ENCODE assay signal across 1 cellular context in the genomic region with DNA sequence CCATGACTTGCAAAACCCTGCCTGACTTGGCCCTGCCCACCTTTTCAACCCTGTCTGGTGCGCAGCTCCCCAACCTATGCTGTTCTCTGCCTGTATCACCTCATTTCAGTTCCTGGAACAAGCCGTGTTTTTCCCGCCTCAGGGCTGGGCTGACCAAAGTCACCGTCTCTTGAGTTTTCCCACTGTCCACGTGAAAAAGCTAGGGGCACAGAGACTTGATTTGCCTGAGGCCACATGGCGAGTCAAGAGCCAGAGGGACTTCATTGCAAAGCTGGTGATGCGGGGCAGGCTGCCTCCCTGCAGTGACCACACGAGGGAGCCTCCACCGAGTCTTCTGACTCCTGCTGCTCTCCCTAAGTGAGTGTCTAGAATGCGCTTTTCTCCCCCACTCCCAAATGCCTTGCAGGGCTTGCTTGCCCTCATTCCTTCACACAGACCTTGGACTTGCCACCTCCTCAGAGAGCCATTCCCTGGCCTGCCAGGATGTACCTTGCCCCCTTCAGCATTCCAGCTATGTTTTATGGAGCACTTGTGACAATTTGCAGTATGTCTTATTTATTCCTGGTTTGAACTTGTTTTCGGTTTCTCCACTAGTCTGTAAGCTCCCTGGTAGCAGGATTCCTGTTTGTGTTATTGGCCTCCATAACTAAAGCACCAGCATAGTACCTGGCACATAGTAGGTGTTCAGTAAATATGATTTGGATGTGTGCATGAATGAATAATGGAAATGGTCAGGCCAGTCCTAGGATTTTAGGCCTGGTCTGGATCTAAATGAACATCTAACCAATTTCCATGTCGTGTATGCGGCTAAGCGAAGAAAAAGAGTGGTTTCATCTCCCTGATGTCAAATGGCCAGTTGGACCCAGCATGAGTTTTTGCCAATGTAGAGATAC.
TF ChIP-seq lines count a peak whose summit lies in the region.

No MANE protein-coding gene starts in this region.

TF ChIP-seq in HepG2, 621 proteins besides CTCF, POLR2A, EP300 and RAD21 (continued from another document and continues in another):
- TF ChIP-seq, protein P1, sequence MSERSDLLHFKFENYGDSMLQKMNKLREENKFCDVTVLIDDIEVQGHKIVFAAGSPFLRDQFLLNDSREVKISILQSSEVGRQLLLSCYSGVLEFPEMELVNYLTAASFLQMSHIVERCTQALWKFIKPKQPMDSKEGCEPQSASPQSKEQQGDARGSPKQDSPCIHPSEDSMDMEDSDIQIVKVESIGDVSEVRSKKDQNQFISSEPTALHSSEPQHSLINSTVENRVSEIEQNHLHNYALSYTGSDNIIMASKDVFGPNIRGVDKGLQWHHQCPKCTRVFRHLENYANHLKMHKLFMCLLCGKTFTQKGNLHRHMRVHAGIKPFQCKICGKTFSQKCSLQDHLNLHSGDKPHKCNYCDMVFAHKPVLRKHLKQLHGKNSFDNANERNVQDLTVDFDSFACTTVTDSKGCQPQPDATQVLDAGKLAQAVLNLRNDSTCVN (CRISPR knock-in tag; IDR thresholded peaks at IDR 0.05; ENCODE audit: borderline replicate concordance) = peak; percentile 88; the same call in 1 of the 2 replicates
- TF ChIP-seq MEIS2 (CRISPR knock-in tag; IDR thresholded peaks at IDR 0.05) (no peak), ZNF326 (CRISPR knock-in tag; IDR thresholded peaks at IDR 0.05; ENCODE audit: borderline replicate concordance) (no peak), ZNF75D (CRISPR knock-in tag; IDR thresholded peaks at IDR 0.05; ENCODE audit: borderline replicate concordance) (no peak), PRMT3 (CRISPR knock-in tag; IDR thresholded peaks at IDR 0.05; ENCODE audit: borderline replicate concordance, low read depth) (no peak), FOXK1 (CRISPR knock-in tag; IDR thresholded peaks at IDR 0.05; ENCODE audit: borderline replicate concordance, low read depth) (0 out of 2 replicates have a peak, but pooled peaks have one; percentile 65), FOXO1 (CRISPR knock-in tag; IDR thresholded peaks at IDR 0.05) (peak; percentile 71), RXRB (CRISPR knock-in tag; IDR thresholded peaks at IDR 0.05; ENCODE audit: borderline replicate concordance) (peak; percentile 61; the same call in 1 of the 2 replicates), ZNF839 (CRISPR knock-in tag; IDR thresholded peaks at IDR 0.05; ENCODE audit: borderline replicate concordance) (0 out of 2 replicates have a peak, but pooled peaks have one; percentile 26), MYC (CRISPR knock-in tag; IDR thresholded peaks at IDR 0.05; ENCODE audit: borderline replicate concordance) (peak; percentile 80; the same call in 1 of the 2 replicates), KAT7 (CRISPR knock-in tag; IDR thresholded peaks at IDR 0.05; ENCODE audit: borderline replicate concordance) (peak; percentile 76; the same call in 1 of the 2 replicates), ZNF841 (CRISPR knock-in tag; IDR thresholded peaks at IDR 0.05; ENCODE audit: borderline replicate concordance) (no peak), ZFP36 (IDR thresholded peaks at IDR 0.05; ENCODE audit: borderline replicate concordance, low read depth, low read length, partially characterized antibody) (no peak), MTF2 (CRISPR knock-in tag; IDR thresholded peaks at IDR 0.05; ENCODE audit: borderline replicate concordance) (0 out of 2 replicates have a peak, but pooled peaks have one; percentile 53), NCOA5 (CRISPR knock-in tag; IDR thresholded peaks at IDR 0.05) (no peak), BORCS8-MEF2B (CRISPR knock-in tag; IDR thresholded peaks at IDR 0.05) (peak; percentile 74), ZNF274 (CRISPR knock-in tag; IDR thresholded peaks at IDR 0.05) (peak; percentile 71; the same call in 1 of the 2 replicates), KLF16 (CRISPR knock-in tag; IDR thresholded peaks at IDR 0.05) (peak in 1 of 2 experiments; percentile 26; a peak in 1 of 4 replicates)
- TF ChIP-seq, protein P2, sequence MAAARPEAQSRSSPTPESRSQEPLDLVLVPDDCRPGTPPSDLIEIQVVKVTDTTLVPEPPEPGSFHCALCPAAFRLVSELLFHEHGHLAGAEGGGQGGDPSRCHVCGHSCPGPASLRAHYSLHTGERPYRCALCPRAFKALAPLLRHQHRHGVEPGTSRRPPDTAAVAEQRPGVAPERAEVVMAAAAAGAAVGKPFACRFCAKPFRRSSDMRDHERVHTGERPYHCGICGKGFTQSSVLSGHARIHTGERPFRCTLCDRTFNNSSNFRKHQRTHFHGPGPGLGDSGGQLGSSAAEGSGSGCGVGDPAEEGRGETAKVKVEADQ (CRISPR knock-in tag; IDR thresholded peaks at IDR 0.05; ENCODE audit: borderline replicate concordance) = peak; percentile 72; the same call in 1 of the 2 replicates
- TF ChIP-seq, protein P3, sequence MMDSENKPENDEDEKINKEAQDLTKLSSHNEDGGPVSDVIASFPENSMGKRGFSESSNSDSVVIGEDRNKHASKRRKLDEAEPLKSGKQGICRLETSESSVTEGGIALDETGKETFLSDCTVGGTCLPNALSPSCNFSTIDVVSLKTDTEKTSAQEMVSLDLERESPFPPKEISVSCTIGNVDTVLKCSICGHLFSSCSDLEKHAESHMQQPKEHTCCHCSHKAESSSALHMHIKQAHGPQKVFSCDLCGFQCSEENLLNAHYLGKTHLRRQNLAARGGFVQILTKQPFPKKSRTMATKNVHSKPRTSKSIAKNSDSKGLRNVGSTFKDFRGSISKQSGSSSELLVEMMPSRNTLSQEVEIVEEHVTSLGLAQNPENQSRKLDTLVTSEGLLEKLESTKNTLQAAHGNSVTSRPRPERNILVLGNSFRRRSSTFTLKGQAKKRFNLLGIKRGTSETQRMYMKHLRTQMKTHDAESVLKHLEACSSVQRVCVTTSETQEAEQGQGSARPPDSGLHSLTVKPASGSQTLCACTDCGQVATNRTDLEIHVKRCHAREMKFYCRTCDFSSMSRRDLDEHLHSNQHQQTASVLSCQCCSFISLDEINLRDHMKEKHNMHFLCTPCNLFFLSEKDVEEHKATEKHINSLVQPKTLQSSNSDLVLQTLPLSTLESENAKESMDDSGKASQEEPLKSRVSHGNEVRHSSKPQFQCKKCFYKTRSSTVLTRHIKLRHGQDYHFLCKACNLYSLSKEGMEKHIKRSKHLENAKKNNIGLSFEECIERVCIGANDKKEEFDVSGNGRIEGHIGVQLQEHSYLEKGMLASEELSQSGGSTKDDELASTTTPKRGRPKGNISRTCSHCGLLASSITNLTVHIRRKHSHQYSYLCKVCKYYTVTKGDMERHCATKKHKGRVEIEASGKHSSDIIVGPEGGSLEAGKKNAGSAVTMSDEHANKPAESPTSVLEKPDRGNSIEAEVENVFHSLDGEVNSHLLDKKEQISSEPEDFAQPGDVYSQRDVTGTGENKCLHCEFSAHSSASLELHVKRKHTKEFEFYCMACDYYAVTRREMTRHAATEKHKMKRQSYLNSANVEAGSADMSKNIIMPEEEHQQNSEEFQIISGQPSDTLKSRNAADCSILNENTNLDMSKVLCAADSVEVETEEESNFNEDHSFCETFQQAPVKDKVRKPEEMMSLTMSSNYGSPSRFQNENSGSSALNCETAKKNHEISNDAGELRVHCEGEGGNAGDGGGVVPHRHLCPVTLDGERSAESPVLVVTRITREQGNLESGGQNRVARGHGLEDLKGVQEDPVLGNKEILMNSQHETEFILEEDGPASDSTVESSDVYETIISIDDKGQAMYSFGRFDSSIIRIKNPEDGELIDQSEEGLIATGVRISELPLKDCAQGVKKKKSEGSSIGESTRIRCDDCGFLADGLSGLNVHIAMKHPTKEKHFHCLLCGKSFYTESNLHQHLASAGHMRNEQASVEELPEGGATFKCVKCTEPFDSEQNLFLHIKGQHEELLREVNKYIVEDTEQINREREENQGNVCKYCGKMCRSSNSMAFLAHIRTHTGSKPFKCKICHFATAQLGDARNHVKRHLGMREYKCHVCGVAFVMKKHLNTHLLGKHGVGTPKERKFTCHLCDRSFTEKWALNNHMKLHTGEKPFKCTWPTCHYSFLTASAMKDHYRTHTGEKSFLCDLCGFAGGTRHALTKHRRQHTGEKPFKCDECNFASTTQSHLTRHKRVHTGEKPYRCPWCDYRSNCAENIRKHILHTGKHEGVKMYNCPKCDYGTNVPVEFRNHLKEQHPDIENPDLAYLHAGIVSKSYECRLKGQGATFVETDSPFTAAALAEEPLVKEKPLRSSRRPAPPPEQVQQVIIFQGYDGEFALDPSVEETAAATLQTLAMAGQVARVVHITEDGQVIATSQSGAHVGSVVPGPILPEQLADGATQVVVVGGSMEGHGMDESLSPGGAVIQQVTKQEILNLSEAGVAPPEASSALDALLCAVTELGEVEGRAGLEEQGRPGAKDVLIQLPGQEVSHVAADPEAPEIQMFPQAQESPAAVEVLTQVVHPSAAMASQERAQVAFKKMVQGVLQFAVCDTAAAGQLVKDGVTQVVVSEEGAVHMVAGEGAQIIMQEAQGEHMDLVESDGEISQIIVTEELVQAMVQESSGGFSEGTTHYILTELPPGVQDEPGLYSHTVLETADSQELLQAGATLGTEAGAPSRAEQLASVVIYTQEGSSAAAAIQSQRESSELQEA (CRISPR knock-in tag; IDR thresholded peaks at IDR 0.05; ENCODE audit: not compliant biosample characterization) = peak; percentile 70
- TF ChIP-seq, protein P4, sequence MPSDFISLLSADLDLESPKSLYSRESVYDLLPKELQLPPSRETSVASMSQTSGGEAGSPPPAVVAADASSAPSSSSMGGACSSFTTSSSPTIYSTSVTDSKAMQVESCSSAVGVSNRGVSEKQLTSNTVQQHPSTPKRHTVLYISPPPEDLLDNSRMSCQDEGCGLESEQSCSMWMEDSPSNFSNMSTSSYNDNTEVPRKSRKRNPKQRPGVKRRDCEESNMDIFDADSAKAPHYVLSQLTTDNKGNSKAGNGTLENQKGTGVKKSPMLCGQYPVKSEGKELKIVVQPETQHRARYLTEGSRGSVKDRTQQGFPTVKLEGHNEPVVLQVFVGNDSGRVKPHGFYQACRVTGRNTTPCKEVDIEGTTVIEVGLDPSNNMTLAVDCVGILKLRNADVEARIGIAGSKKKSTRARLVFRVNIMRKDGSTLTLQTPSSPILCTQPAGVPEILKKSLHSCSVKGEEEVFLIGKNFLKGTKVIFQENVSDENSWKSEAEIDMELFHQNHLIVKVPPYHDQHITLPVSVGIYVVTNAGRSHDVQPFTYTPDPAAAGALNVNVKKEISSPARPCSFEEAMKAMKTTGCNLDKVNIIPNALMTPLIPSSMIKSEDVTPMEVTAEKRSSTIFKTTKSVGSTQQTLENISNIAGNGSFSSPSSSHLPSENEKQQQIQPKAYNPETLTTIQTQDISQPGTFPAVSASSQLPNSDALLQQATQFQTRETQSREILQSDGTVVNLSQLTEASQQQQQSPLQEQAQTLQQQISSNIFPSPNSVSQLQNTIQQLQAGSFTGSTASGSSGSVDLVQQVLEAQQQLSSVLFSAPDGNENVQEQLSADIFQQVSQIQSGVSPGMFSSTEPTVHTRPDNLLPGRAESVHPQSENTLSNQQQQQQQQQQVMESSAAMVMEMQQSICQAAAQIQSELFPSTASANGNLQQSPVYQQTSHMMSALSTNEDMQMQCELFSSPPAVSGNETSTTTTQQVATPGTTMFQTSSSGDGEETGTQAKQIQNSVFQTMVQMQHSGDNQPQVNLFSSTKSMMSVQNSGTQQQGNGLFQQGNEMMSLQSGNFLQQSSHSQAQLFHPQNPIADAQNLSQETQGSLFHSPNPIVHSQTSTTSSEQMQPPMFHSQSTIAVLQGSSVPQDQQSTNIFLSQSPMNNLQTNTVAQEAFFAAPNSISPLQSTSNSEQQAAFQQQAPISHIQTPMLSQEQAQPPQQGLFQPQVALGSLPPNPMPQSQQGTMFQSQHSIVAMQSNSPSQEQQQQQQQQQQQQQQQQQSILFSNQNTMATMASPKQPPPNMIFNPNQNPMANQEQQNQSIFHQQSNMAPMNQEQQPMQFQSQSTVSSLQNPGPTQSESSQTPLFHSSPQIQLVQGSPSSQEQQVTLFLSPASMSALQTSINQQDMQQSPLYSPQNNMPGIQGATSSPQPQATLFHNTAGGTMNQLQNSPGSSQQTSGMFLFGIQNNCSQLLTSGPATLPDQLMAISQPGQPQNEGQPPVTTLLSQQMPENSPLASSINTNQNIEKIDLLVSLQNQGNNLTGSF (CRISPR knock-in tag; IDR thresholded peaks at IDR 0.05) = no peak
- TF ChIP-seq, protein P5, sequence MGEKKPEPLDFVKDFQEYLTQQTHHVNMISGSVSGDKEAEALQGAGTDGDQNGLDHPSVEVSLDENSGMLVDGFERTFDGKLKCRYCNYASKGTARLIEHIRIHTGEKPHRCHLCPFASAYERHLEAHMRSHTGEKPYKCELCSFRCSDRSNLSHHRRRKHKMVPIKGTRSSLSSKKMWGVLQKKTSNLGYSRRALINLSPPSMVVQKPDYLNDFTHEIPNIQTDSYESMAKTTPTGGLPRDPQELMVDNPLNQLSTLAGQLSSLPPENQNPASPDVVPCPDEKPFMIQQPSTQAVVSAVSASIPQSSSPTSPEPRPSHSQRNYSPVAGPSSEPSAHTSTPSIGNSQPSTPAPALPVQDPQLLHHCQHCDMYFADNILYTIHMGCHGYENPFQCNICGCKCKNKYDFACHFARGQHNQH (CRISPR knock-in tag; IDR thresholded peaks at IDR 0.05) = 0 out of 2 replicates have a peak, but pooled peaks have one; percentile 28
- TF ChIP-seq, protein P6, sequence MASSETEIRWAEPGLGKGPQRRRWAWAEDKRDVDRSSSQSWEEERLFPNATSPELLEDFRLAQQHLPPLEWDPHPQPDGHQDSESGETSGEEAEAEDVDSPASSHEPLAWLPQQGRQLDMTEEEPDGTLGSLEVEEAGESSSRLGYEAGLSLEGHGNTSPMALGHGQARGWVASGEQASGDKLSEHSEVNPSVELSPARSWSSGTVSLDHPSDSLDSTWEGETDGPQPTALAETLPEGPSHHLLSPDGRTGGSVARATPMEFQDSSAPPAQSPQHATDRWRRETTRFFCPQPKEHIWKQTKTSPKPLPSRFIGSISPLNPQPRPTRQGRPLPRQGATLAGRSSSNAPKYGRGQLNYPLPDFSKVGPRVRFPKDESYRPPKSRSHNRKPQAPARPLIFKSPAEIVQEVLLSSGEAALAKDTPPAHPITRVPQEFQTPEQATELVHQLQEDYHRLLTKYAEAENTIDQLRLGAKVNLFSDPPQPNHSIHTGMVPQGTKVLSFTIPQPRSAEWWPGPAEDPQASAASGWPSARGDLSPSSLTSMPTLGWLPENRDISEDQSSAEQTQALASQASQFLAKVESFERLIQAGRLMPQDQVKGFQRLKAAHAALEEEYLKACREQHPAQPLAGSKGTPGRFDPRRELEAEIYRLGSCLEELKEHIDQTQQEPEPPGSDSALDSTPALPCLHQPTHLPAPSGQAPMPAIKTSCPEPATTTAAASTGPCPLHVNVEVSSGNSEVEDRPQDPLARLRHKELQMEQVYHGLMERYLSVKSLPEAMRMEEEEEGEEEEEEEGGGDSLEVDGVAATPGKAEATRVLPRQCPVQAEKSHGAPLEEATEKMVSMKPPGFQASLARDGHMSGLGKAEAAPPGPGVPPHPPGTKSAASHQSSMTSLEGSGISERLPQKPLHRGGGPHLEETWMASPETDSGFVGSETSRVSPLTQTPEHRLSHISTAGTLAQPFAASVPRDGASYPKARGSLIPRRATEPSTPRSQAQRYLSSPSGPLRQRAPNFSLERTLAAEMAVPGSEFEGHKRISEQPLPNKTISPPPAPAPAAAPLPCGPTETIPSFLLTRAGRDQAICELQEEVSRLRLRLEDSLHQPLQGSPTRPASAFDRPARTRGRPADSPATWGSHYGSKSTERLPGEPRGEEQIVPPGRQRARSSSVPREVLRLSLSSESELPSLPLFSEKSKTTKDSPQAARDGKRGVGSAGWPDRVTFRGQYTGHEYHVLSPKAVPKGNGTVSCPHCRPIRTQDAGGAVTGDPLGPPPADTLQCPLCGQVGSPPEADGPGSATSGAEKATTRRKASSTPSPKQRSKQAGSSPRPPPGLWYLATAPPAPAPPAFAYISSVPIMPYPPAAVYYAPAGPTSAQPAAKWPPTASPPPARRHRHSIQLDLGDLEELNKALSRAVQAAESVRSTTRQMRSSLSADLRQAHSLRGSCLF (CRISPR knock-in tag; IDR thresholded peaks at IDR 0.05; ENCODE audit: borderline replicate concordance) = no peak
- TF ChIP-seq, protein P7, sequence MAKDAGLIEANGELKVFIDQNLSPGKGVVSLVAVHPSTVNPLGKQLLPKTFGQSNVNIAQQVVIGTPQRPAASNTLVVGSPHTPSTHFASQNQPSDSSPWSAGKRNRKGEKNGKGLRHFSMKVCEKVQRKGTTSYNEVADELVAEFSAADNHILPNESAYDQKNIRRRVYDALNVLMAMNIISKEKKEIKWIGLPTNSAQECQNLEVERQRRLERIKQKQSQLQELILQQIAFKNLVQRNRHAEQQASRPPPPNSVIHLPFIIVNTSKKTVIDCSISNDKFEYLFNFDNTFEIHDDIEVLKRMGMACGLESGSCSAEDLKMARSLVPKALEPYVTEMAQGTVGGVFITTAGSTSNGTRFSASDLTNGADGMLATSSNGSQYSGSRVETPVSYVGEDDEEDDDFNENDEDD (CRISPR knock-in tag; IDR thresholded peaks at IDR 0.05; ENCODE audit: borderline replicate concordance) = no peak
